Comparison of ENCODE assay signal across 13 cellular contexts in genomic region chr12:49550853-49551252, GRCh38. TPM values are rescaled to one million over a fixed set of nuclear protein-coding genes. Genes with fewer than 3 reads are reported as not detected.
A peak's percentile ranks its signal among the peaks of the same experiment; 100 is the strongest.
DNase-seq lines count a peak whose midpoint lies in the region; ATAC-seq, FAIRE-seq and TF ChIP-seq lines count a peak whose summit lies in the region.
"Had no signal": no experiment of that assay in that cellular context is flagged by ENCODE, and none has a peak within 500 bp of the region (broad histone marks: within the 10 kb centered on the region; RNA-seq: fewer than 3 reads in every experiment).

No MANE protein-coding gene starts in this region.

- no peaks in the 10 kb centered on the region for H3K36me3 Mint-ChIP-seq in CD4-positive, alpha-beta T cell (ENCODE audit: low read depth)
- no peaks in the 10 kb centered on the region for H3K36me3 Mint-ChIP-seq in neural progenitor cell

- H3K9me3 ChIP-seq in CD4-positive, alpha-beta T cell (ENCODE audit: control insufficient read depth, low read length), result no peaks in the 10 kb centered on the region
- H3K9me3 ChIP-seq in body of pancreas, result no peaks in the 10 kb centered on the region
- H3K9me3 ChIP-seq in neural progenitor cell (ENCODE audit: low read depth), result no peaks in the 10 kb centered on the region
- H3K9me3 ChIP-seq: SJCRH30 had no signal

- peaks cover 6% of the 10 kb centered on the region for H3F3A ChIP-seq in neural progenitor cell (ENCODE audit: low read depth)

- CTCF ChIA-PET in CD4-positive, alpha-beta T cell (lab: Charles Lee), result no interaction called here

- H3K27me3 ChIP-seq in CD4-positive, alpha-beta T cell (ENCODE audit: control insufficient read depth, insufficient read depth, low read length), result peaks cover 17% of the 10 kb centered on the region
- no peaks in the 10 kb centered on the region for H3K27me3 ChIP-seq in body of pancreas
- peaks cover 70% of the 10 kb centered on the region for H3K27me3 ChIP-seq in neural progenitor cell

- peak overlapping the region; percentile 33 for H3K4me2 ChIP-seq in neural progenitor cell

- H3K4me3 ChIP-seq in body of pancreas (no peak overlapping the region), neural progenitor cell (no peak overlapping the region)
- H3K4me3 ChIP-seq: SJCRH30 had no signal

- H3K79me2 ChIP-seq in neural progenitor cell (ENCODE audit: low read depth), result no peaks in the 10 kb centered on the region

- H3K27ac Mint-ChIP-seq in CD4-positive, alpha-beta T cell, result no peak overlapping the region
- H3K27ac Mint-ChIP-seq in neural progenitor cell, result no peak overlapping the region

- H3K36me3 ChIP-seq in body of pancreas (replicated peaks in 1 of 2; ENCODE audit: insufficient read depth in 1 of 2, low read depth in 2 of 2) (no peaks in the 10 kb centered on the region), neural progenitor cell (no peaks in the 10 kb centered on the region)
- H3K36me3 ChIP-seq: SJCRH30 had no signal

- POLR2A ChIA-PET in CD4-positive, alpha-beta T cell (lab: Charles Lee), result no interaction called here

- H3K4me1 Mint-ChIP-seq in CD4-positive, alpha-beta T cell (ENCODE audit: low read depth), result peaks cover 12% of the 10 kb centered on the region
- H3K4me1 Mint-ChIP-seq in neural progenitor cell, result peaks cover 13% of the 10 kb centered on the region

- H3K27ac ChIP-seq in CD4-positive, alpha-beta T cell (ENCODE audit: low read depth, low read length), result no peak overlapping the region
- peak overlapping the region in 3 of 4 donors; percentile 44 to 54 (median 50) for H3K27ac ChIP-seq in body of pancreas
- H3K27ac ChIP-seq in neural progenitor cell, result no peak overlapping the region
- H3K27ac ChIP-seq: RWPE1, SJCRH30 had no signal

- no peak overlapping the region for H2AFZ ChIP-seq in neural progenitor cell (replicated peaks)

- peaks cover 28% of the 10 kb centered on the region for H3K4me1 ChIP-seq in body of pancreas
- peaks cover 8% of the 10 kb centered on the region for H3K4me1 ChIP-seq in neural progenitor cell
- H3K4me1 ChIP-seq: SJCRH30 had no signal

- DNase-seq in CD4-positive, alpha-beta T cell, result no peak
- no peak for DNase-seq in GM19239 (ENCODE audit: insufficient read length, low spot score)
- DNase-seq in body of pancreas, result peak in 3 of 4 donors; percentile 40 to 66 (median 53)
- no peak for DNase-seq in neural progenitor cell (ENCODE audit: low spot score)
- DNase-seq in activated T-cell treated with anti-CD3 and anti-CD28 coated beads, Interleukin-2, amount 50 U/mL, for 1 hour, result no peak
- DNase-seq in nucleus accumbens (lab: John Stamatoyannopoulos, UW), result no peak
- DNase-seq in stimulated activated CD4-positive, alpha-beta T cell treated with anti-CD3 and anti-CD28 coated beads, Interleukin-2, amount 100 ng/mL, for 24 hours, result no peak
- DNase-seq: DMS 273 treated with DMSO at 0.1 percent for 48 hours, NCI-H1436, NCI-H2081 treated with DMSO at 0.1 percent for 48 hours, NCI-H524 treated with DMSO at 0.1 percent for 48 hours, SJCRH30 had no signal

- FAIRE-seq in GM19239 (lab: Jason Lieb, UNC), result peak; percentile 54

- intact Hi-C loops in CD4-positive, alpha-beta T cell (cut with DNase I, micrococcal nuclease), result loop anchor here in 1 of 2 experiments (5.0 kb wide), 2 partner anchors 76 to 156 kb away; partner anchors contain the start of gene FMNL3
- intact Hi-C loops in body of pancreas (cut with DNase I), result no loop called here

- H3K9ac ChIP-seq in neural progenitor cell, result no peak overlapping the region

- TF ChIP-seq CTCF in CD4-positive, alpha-beta T cell (IDR thresholded peaks at IDR 0.05), result no peak
- TF ChIP-seq CTCF in body of pancreas (IDR thresholded peaks at IDR 0.05) (no peak), neural progenitor cell (IDR thresholded peaks at IDR 0.05) (no peak)

- ATAC-seq in CD4-positive, alpha-beta T cell (ENCODE audit: poor library complexity), result no peak
- ATAC-seq in body of pancreas, result peak; percentile 34

- TF ChIP-seq POLR2A in body of pancreas (IDR thresholded peaks at IDR 0.05), result no peak

- no peaks in the 10 kb centered on the region for H4K20me1 ChIP-seq in neural progenitor cell (ENCODE audit: low read depth)

- H3K27me3 Mint-ChIP-seq in CD4-positive, alpha-beta T cell, result peaks cover 24% of the 10 kb centered on the region
- peaks cover 15% of the 10 kb centered on the region for H3K27me3 Mint-ChIP-seq in neural progenitor cell (ENCODE audit: insufficient read depth, low read depth)

- no peaks in the 10 kb centered on the region for H3K9me3 Mint-ChIP-seq in CD4-positive, alpha-beta T cell
- H3K9me3 Mint-ChIP-seq in neural progenitor cell, result no peaks in the 10 kb centered on the region

- WGBS in body of pancreas, 2 donors, result 17 to 26% methylated on average over 6 of the region's 6 CpGs

- peak overlapping the region; percentile 20 for H3K4me3 Mint-ChIP-seq in CD4-positive, alpha-beta T cell
- H3K4me3 Mint-ChIP-seq in neural progenitor cell, result peak overlapping the region; percentile 7

RNA-seq across cellular contexts. Expression of gene KCNH3, which starts 12.0 kb away (rescaled TPM):
- total RNA-seq in CD4-positive, alpha-beta T cell, result 1 to 10 TPM; 2.4 to 3.4 TPM
- total RNA-seq in body of pancreas (1 to 10 TPM; 1.3 to 1.6 TPM), neural progenitor cell (ENCODE audit: low replicate concordance) (0.19 TPM in 1 of 2 replicates, not detected in the other)

RNA-seq across cellular contexts. Expression of gene MCRS1, which starts 17.1 kb away (rescaled TPM):
- 10 to 100 TPM; 49.0 to 56.4 TPM for total RNA-seq in CD4-positive, alpha-beta T cell
- total RNA-seq in body of pancreas, result 10 to 100 TPM; 34.2 to 49.8 TPM
- total RNA-seq in neural progenitor cell (ENCODE audit: low replicate concordance), result 62.4 and 91.5 TPM in 2 replicates

RNA-seq across cellular contexts. Expression of gene FAM186B, which starts 54.6 kb away (rescaled TPM):
- total RNA-seq in CD4-positive, alpha-beta T cell, result under 1 TPM; 0.64 to 0.74 TPM
- total RNA-seq in body of pancreas (under 1 TPM in 1 of 2 donors, not detected in 1; 0.78 TPM), neural progenitor cell (ENCODE audit: low replicate concordance) (0.25 TPM in 1 of 2 replicates, not detected in the other)

Comparison
In these comparisons a context has a peak if more than half of its experiments do, and no peak if none do; other contexts are left out.
1. DNase-seq: peak in body of pancreas (3 of 4); none in CD4-positive, alpha-beta T cell (0 of 10), GM19239 (single experiment), neural progenitor cell (single experiment), activated T-cell treated with anti-CD3 and anti-CD28 coated beads, Interleukin-2, amount 50 U/mL, for 1 hour (single experiment), nucleus accumbens (0 of 56) and stimulated activated CD4-positive, alpha-beta T cell treated with anti-CD3 and anti-CD28 coated beads, Interleukin-2, amount 100 ng/mL, for 24 hours (0 of 2).
2. H3K27ac ChIP-seq: peak in body of pancreas (3 of 4); none in CD4-positive, alpha-beta T cell (single experiment) and neural progenitor cell (single experiment).